Comparison of ENCODE assay signal across 1 cellular context in genomic region chr14:100755649-100756048, GRCh38.
TF ChIP-seq lines count a peak whose summit lies in the region.

No MANE protein-coding gene starts in this region.

TF ChIP-seq in K562, 482 proteins besides CTCF, POLR2A, EP300 and RAD21 (continued from another document and continues in another):
- TF ChIP-seq, protein P1, sequence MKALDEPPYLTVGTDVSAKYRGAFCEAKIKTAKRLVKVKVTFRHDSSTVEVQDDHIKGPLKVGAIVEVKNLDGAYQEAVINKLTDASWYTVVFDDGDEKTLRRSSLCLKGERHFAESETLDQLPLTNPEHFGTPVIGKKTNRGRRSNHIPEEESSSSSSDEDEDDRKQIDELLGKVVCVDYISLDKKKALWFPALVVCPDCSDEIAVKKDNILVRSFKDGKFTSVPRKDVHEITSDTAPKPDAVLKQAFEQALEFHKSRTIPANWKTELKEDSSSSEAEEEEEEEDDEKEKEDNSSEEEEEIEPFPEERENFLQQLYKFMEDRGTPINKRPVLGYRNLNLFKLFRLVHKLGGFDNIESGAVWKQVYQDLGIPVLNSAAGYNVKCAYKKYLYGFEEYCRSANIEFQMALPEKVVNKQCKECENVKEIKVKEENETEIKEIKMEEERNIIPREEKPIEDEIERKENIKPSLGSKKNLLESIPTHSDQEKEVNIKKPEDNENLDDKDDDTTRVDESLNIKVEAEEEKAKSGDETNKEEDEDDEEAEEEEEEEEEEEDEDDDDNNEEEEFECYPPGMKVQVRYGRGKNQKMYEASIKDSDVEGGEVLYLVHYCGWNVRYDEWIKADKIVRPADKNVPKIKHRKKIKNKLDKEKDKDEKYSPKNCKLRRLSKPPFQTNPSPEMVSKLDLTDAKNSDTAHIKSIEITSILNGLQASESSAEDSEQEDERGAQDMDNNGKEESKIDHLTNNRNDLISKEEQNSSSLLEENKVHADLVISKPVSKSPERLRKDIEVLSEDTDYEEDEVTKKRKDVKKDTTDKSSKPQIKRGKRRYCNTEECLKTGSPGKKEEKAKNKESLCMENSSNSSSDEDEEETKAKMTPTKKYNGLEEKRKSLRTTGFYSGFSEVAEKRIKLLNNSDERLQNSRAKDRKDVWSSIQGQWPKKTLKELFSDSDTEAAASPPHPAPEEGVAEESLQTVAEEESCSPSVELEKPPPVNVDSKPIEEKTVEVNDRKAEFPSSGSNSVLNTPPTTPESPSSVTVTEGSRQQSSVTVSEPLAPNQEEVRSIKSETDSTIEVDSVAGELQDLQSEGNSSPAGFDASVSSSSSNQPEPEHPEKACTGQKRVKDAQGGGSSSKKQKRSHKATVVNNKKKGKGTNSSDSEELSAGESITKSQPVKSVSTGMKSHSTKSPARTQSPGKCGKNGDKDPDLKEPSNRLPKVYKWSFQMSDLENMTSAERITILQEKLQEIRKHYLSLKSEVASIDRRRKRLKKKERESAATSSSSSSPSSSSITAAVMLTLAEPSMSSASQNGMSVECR (CRISPR knock-in tag; IDR thresholded peaks at IDR 0.05), result no peak
- TF ChIP-seq ZNF134 (CRISPR knock-in tag; conservative IDR thresholded peaks at IDR 0.05) (no peak), NR4A1 (CRISPR knock-in tag; IDR thresholded peaks at IDR 0.05) (no peak), NR4A1 (tag; IDR thresholded peaks at IDR 0.05) (no peak), RBBP5 (IDR thresholded peaks at IDR 0.05; ENCODE audit: borderline replicate concordance, insufficient read depth, low read length, poor library complexity, severe bottlenecking) (no peak), OTX1 (CRISPR knock-in tag; IDR thresholded peaks at IDR 0.05) (no peak), ZNF23 (CRISPR knock-in tag; IDR thresholded peaks at IDR 0.05) (no peak), MXI1 (IDR thresholded peaks at IDR 0.05; ENCODE audit: low read depth, low read length) (no peak), MAZ (CRISPR knock-in tag; conservative IDR thresholded peaks at IDR 0.05 in 1 of 2, IDR thresholded peaks at IDR 0.05 in 1 of 2) (no peak), ZNF668 (CRISPR knock-in tag; IDR thresholded peaks at IDR 0.05) (no peak), ZSCAN29 (IDR thresholded peaks at IDR 0.05) (no peak), POLR2H (tag; IDR thresholded peaks at IDR 0.05; ENCODE audit: low read depth) (no peak), KDM2B (CRISPR knock-in tag; IDR thresholded peaks at IDR 0.05) (no peak), ZNF707 (CRISPR knock-in tag; conservative IDR thresholded peaks at IDR 0.05) (no peak), JUN (IDR thresholded peaks at IDR 0.05; ENCODE audit: borderline replicate concordance, low read depth, low read length) (peak; percentile 93), JUN (CRISPR knock-in tag; IDR thresholded peaks at IDR 0.05; ENCODE audit: borderline replicate concordance) (no peak), MTA3 (IDR thresholded peaks at IDR 0.05; ENCODE audit: borderline replicate concordance) (no peak), ETV6 (IDR thresholded peaks at IDR 0.05; ENCODE audit: borderline replicate concordance in 1 of 2, low read depth in 2 of 2, low read length in 1 of 2) (no peak), ETV6 (CRISPR knock-in tag; IDR thresholded peaks at IDR 0.05; ENCODE audit: borderline replicate concordance) (no peak), TCF7 (IDR thresholded peaks at IDR 0.05; ENCODE audit: borderline replicate concordance) (no peak), EP400 (IDR thresholded peaks at IDR 0.05) (no peak), HNRNPL (IDR thresholded peaks at IDR 0.05; ENCODE audit: low read depth, low read length) (no peak), MTA2 (IDR thresholded peaks at IDR 0.05; ENCODE audit: low read depth) (no peak), MITF (IDR thresholded peaks at IDR 0.05) (no peak), SMARCC2 (IDR thresholded peaks at IDR 0.05; ENCODE audit: low read depth) (peak; percentile 58), COPS2 (conservative IDR thresholded peaks at IDR 0.05) (no peak), TFE3 (CRISPR knock-in tag; IDR thresholded peaks at IDR 0.05) (no peak), POLR2AphosphoS2 (IDR thresholded peaks at IDR 0.05; ENCODE audit: low read length) (no peak), RB1 (IDR thresholded peaks at IDR 0.05; ENCODE audit: low read depth) (no peak), MYC (IDR thresholded peaks at IDR 0.05; ENCODE audit: low read depth, low read length) (no peak), MYC (CRISPR knock-in tag; IDR thresholded peaks at IDR 0.05; ENCODE audit: borderline replicate concordance, low read depth) (no peak), MNT (conservative IDR thresholded peaks at IDR 0.05) (no peak), KDM1A (IDR thresholded peaks at IDR 0.05) (peak in 1 of 2 experiments; percentile 68; a peak in 1 of 4 replicates)
- TF ChIP-seq, protein P2, sequence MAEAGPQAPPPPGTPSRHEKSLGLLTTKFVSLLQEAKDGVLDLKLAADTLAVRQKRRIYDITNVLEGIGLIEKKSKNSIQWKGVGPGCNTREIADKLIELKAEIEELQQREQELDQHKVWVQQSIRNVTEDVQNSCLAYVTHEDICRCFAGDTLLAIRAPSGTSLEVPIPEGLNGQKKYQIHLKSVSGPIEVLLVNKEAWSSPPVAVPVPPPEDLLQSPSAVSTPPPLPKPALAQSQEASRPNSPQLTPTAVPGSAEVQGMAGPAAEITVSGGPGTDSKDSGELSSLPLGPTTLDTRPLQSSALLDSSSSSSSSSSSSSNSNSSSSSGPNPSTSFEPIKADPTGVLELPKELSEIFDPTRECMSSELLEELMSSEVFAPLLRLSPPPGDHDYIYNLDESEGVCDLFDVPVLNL (CRISPR knock-in tag; IDR thresholded peaks at IDR 0.05; ENCODE audit: low read depth), result no peak
- TF ChIP-seq, protein P3, sequence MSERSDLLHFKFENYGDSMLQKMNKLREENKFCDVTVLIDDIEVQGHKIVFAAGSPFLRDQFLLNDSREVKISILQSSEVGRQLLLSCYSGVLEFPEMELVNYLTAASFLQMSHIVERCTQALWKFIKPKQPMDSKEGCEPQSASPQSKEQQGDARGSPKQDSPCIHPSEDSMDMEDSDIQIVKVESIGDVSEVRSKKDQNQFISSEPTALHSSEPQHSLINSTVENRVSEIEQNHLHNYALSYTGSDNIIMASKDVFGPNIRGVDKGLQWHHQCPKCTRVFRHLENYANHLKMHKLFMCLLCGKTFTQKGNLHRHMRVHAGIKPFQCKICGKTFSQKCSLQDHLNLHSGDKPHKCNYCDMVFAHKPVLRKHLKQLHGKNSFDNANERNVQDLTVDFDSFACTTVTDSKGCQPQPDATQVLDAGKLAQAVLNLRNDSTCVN (CRISPR knock-in tag; IDR thresholded peaks at IDR 0.05), result no peak
- TF ChIP-seq, protein P4, sequence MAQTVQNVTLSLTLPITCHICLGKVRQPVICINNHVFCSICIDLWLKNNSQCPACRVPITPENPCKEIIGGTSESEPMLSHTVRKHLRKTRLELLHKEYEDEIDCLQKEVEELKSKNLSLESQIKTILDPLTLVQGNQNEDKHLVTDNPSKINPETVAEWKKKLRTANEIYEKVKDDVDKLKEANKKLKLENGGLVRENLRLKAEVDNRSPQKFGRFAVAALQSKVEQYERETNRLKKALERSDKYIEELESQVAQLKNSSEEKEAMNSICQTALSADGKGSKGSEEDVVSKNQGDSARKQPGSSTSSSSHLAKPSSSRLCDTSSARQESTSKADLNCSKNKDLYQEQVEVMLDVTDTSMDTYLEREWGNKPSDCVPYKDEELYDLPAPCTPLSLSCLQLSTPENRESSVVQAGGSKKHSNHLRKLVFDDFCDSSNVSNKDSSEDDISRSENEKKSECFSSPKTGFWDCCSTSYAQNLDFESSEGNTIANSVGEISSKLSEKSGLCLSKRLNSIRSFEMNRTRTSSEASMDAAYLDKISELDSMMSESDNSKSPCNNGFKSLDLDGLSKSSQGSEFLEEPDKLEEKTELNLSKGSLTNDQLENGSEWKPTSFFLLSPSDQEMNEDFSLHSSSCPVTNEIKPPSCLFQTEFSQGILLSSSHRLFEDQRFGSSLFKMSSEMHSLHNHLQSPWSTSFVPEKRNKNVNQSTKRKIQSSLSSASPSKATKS (CRISPR knock-in tag; IDR thresholded peaks at IDR 0.05), result no peak
- TF ChIP-seq, protein P5, sequence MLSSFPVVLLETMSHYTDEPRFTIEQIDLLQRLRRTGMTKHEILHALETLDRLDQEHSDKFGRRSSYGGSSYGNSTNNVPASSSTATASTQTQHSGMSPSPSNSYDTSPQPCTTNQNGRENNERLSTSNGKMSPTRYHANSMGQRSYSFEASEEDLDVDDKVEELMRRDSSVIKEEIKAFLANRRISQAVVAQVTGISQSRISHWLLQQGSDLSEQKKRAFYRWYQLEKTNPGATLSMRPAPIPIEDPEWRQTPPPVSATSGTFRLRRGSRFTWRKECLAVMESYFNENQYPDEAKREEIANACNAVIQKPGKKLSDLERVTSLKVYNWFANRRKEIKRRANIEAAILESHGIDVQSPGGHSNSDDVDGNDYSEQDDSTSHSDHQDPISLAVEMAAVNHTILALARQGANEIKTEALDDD (IDR thresholded peaks at IDR 0.05), result no peak
- TF ChIP-seq, protein P6, sequence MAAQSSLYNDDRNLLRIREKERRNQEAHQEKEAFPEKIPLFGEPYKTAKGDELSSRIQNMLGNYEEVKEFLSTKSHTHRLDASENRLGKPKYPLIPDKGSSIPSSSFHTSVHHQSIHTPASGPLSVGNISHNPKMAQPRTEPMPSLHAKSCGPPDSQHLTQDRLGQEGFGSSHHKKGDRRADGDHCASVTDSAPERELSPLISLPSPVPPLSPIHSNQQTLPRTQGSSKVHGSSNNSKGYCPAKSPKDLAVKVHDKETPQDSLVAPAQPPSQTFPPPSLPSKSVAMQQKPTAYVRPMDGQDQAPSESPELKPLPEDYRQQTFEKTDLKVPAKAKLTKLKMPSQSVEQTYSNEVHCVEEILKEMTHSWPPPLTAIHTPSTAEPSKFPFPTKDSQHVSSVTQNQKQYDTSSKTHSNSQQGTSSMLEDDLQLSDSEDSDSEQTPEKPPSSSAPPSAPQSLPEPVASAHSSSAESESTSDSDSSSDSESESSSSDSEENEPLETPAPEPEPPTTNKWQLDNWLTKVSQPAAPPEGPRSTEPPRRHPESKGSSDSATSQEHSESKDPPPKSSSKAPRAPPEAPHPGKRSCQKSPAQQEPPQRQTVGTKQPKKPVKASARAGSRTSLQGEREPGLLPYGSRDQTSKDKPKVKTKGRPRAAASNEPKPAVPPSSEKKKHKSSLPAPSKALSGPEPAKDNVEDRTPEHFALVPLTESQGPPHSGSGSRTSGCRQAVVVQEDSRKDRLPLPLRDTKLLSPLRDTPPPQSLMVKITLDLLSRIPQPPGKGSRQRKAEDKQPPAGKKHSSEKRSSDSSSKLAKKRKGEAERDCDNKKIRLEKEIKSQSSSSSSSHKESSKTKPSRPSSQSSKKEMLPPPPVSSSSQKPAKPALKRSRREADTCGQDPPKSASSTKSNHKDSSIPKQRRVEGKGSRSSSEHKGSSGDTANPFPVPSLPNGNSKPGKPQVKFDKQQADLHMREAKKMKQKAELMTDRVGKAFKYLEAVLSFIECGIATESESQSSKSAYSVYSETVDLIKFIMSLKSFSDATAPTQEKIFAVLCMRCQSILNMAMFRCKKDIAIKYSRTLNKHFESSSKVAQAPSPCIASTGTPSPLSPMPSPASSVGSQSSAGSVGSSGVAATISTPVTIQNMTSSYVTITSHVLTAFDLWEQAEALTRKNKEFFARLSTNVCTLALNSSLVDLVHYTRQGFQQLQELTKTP (IDR thresholded peaks at IDR 0.05; ENCODE audit: low read depth in 1 of 2, partially characterized antibody in 2 of 2), result peak in 1 of 2 experiments; percentile 29
- TF ChIP-seq, protein P7, sequence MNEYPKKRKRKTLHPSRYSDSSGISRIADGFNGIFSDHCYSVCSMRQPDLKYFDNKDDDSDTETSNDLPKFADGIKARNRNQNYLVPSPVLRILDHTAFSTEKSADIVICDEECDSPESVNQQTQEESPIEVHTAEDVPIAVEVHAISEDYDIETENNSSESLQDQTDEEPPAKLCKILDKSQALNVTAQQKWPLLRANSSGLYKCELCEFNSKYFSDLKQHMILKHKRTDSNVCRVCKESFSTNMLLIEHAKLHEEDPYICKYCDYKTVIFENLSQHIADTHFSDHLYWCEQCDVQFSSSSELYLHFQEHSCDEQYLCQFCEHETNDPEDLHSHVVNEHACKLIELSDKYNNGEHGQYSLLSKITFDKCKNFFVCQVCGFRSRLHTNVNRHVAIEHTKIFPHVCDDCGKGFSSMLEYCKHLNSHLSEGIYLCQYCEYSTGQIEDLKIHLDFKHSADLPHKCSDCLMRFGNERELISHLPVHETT (CRISPR knock-in tag; conservative IDR thresholded peaks at IDR 0.05 in 1 of 2, IDR thresholded peaks at IDR 0.05 in 1 of 2), result no peak; a peak in 1 of 4 replicates
